In genomic region chr10:104485632-104486031, GRCh38 we compare ENCODE assay signal across 22 cellular contexts.
DNase-seq lines count a peak whose midpoint lies in the region; FAIRE-seq and TF ChIP-seq lines count a peak whose summit lies in the region.
"Had no signal": no experiment of that assay in that cellular context is flagged by ENCODE, and none has a peak within 500 bp of the region (broad histone marks: within the 10 kb centered on the region; RNA-seq: fewer than 3 reads in every experiment).

No MANE protein-coding gene starts in this region.

- H3K27me3 ChIP-seq in breast epithelium = no peaks in the 10 kb centered on the region
- H3K27me3 ChIP-seq: ascending aorta had no signal

- no peaks in the 10 kb centered on the region for H3K9me3 ChIP-seq in breast epithelium
- H3K9me3 ChIP-seq: ascending aorta had no signal

- no TSS peak for BruUV-seq in MCF 10A (replicated peaks; lab: Mats Ljungman, UMichigan)

- CTCF ChIA-PET in MCF 10A (lab: Yijun Ruan, JAX) = no interaction called here

- H3K27ac Mint-ChIP-seq in MCF 10A (ENCODE audit: low read depth, unreplicated experiment) = no peak overlapping the region
- H3K27ac Mint-ChIP-seq in type B pancreatic cell = no peak overlapping the region
- H3K27ac Mint-ChIP-seq: CD8-positive, alpha-beta memory T cell; nephron; stimulated activated naive CD8-positive, alpha-beta T cell treated with anti-CD3 and anti-CD28 coated beads, Interleukin-15, amount 100 ng/mL, for 72 hours had no signal

- H3K4me1 ChIP-seq in breast epithelium = no peaks in the 10 kb centered on the region

- H3K4me3 ChIP-seq in breast epithelium (no peak overlapping the region), NB4 (ENCODE audit: low read depth, low read length) (no peak overlapping the region), epithelial cell of proximal tubule (ENCODE audit: low read depth, low read length) (no peak overlapping the region)
- H3K4me3 ChIP-seq: ascending aorta, coronary artery had no signal

- intact Hi-C loops in MCF 10A (cut with micrococcal nuclease) (no loop called here), breast epithelium (cut with DNase I; ENCODE audit: low total_unique reads) (no loop called here)

- H3K36me3 ChIP-seq in breast epithelium = no peaks in the 10 kb centered on the region
- H3K36me3 ChIP-seq: ascending aorta had no signal

- no peak for FAIRE-seq in GM12891 (lab: Jason Lieb, UNC)
- FAIRE-seq: A204.1, G401.6, GM18507, GM19239 had no signal

- H3K4me1 Mint-ChIP-seq in MCF 10A (ENCODE audit: insufficient read depth, unreplicated experiment) = peaks cover 6% of the 10 kb centered on the region
- peaks cover 3% of the 10 kb centered on the region for H3K4me1 Mint-ChIP-seq in type B pancreatic cell (ENCODE audit: unreplicated experiment)
- H3K4me1 Mint-ChIP-seq: CD8-positive, alpha-beta memory T cell; nephron had no signal

- H3K36me3 Mint-ChIP-seq in MCF 10A (ENCODE audit: insufficient read depth, unreplicated experiment) (no peaks in the 10 kb centered on the region), type B pancreatic cell (no peaks in the 10 kb centered on the region)
- H3K36me3 Mint-ChIP-seq: CD8-positive, alpha-beta memory T cell had no signal

- TF ChIP-seq CTCF in MCF 10A (IDR thresholded peaks at IDR 0.05; ENCODE audit: unreplicated experiment) = peak; percentile 16
- TF ChIP-seq CTCF in breast epithelium (IDR thresholded peaks at IDR 0.05) = no peak
- peak; percentile 16 for TF ChIP-seq CTCF in NB4 (IDR thresholded peaks at IDR 0.05; ENCODE audit: low read depth, low read length)
- peak; percentile 27 for TF ChIP-seq CTCF in epithelial cell of proximal tubule (conservative IDR thresholded peaks at IDR 0.05; ENCODE audit: low read depth, low read length)
- peak; percentile 60 for TF ChIP-seq CTCF in type B pancreatic cell (conservative IDR thresholded peaks at IDR 0.05)
- no peak for TF ChIP-seq CTCF in GM10266 (IDR thresholded peaks at IDR 0.05; ENCODE audit: control insufficient read depth, insufficient read depth, low read depth, missing control alignments)

- POLR2A ChIA-PET in MCF 10A (lab: Yijun Ruan, JAX) = no interaction called here

- no peak overlapping the region for H3K27ac ChIP-seq in breast epithelium
- H3K27ac ChIP-seq: ascending aorta, coronary artery, epithelial cell of prostate had no signal

- H3K4me3 Mint-ChIP-seq in MCF 10A (ENCODE audit: unreplicated experiment) (no peak overlapping the region), type B pancreatic cell (no peak overlapping the region)
- H3K4me3 Mint-ChIP-seq: CD8-positive, alpha-beta memory T cell; nephron; stimulated activated naive CD8-positive, alpha-beta T cell treated with anti-CD3 and anti-CD28 coated beads, Interleukin-15, amount 100 ng/mL, for 72 hours had no signal

- no peaks in the 10 kb centered on the region for H3K9me3 Mint-ChIP-seq in MCF 10A (ENCODE audit: unreplicated experiment)
- H3K9me3 Mint-ChIP-seq in type B pancreatic cell = no peaks in the 10 kb centered on the region
- H3K9me3 Mint-ChIP-seq: nephron; stimulated activated naive CD8-positive, alpha-beta T cell treated with anti-CD3 and anti-CD28 coated beads, Interleukin-15, amount 100 ng/mL, for 72 hours had no signal

- DNase-seq in MCF 10A (ENCODE audit: unreplicated experiment) = no peak
- no peak for DNase-seq in breast epithelium (ENCODE audit: low spot score in 2 of 2)
- DNase-seq in NB4 (ENCODE audit: low read depth) = no peak
- DNase-seq in epithelial cell of proximal tubule (ENCODE audit: low read depth) = no peak
- no peak for DNase-seq in type B pancreatic cell (ENCODE audit: extremely low spot score, unreplicated experiment)
- no peak for DNase-seq in GM12891 (ENCODE audit: insufficient read length, low spot score)
- no peak for DNase-seq in GM10266 (ENCODE audit: extremely low spot score)
- DNase-seq in stimulated activated CD8-positive, alpha-beta memory T cell treated with anti-CD3 and anti-CD28 coated beads, Interleukin-4, amount 100 ng/mL, for 48 hours = no peak
- DNase-seq: activated CD4-positive, alpha-beta T cell treated with anti-CD3 and anti-CD28 coated beads for 4 hours; activated CD8-positive, alpha-beta memory T cell treated with anti-CD3 and anti-CD28 coated beads, Interleukin-2, amount 50 U/mL, for 4 hours; CD8-positive, alpha-beta memory T cell; NCI-H187; NCI-H524; stimulated activated naive CD8-positive, alpha-beta T cell treated with anti-CD3 and anti-CD28 coated beads, Interleukin-15, amount 100 ng/mL, for 72 hours had no signal

- H3K27me3 Mint-ChIP-seq in MCF 10A (ENCODE audit: insufficient read depth, unreplicated experiment) (no peaks in the 10 kb centered on the region), type B pancreatic cell (peaks cover 31% of the 10 kb centered on the region)

- no peak for TF ChIP-seq POLR2A in breast epithelium (IDR thresholded peaks at IDR 0.05)
- no peak for TF ChIP-seq POLR2A in NB4 (IDR thresholded peaks at IDR 0.05; ENCODE audit: extremely low read depth, insufficient read length)
- TF ChIP-seq POLR2A in GM12891 (IDR thresholded peaks at IDR 0.05; ENCODE audit: low read depth, low read length) = no peak

TF ChIP-seq in GM12891, 5 proteins besides CTCF, POLR2A, EP300 and RAD21:
- TF ChIP-seq POU2F2 (IDR thresholded peaks at IDR 0.05; ENCODE audit: low read depth, low read length) (no peak), SPI1 (IDR thresholded peaks at IDR 0.05; ENCODE audit: low read depth, low read length) (no peak), POLR2AphosphoS5 (IDR thresholded peaks at IDR 0.05; ENCODE audit: low read depth, low read length) (no peak), PAX5 (IDR thresholded peaks at IDR 0.05; ENCODE audit: insufficient read depth, low read length, severe bottlenecking) (no peak), TAF1 (IDR thresholded peaks at IDR 0.05; ENCODE audit: low read depth, low read length) (no peak)

Comparison
In these comparisons a context has a peak if more than half of its experiments do, and no peak if none do; other contexts are left out.
1. CTCF ChIP-seq: peak in MCF 10A (single experiment), NB4 (single experiment), epithelial cell of proximal tubule (single experiment) and type B pancreatic cell (single experiment); none in breast epithelium (0 of 3) and GM10266 (single experiment).